31 cellular contexts compared by ENCODE assay signal in the genomic region with DNA sequence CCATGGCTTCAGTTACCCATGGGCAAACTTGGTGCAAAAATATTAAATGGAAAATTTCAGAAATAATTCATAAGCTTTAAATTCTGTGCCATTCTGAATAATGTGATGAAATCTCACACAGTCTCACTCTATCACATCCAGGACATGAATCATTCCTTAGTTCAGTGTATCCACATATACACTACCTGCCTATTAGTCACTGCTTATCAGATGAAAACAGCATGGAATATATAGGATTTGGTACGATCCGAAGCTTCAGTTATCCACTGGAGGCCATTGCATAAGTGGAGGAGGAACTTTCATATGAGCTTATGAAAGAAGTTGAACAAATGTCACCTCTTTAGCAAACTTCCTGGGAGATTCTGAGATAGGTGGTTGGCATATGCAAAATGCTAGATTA.
DNase-seq lines count a peak whose midpoint lies in the region; ATAC-seq and TF ChIP-seq lines count a peak whose summit lies in the region.
"Had no signal": no experiment of that assay in that cellular context is flagged by ENCODE, and none has a peak within 500 bp of the region (broad histone marks: within the 10 kb centered on the region; RNA-seq: fewer than 3 reads in every experiment).

No MANE protein-coding gene starts in this region.

- ATAC-seq in RWPE2 (ENCODE audit: low read depth): peak; percentile 95
- ATAC-seq in naive thymus-derived CD8-positive, alpha-beta T cell: no peak
- ATAC-seq: activated naive CD4-positive, alpha-beta T cell treated with anti-CD3 and anti-CD28 coated beads, Interleukin-2, amount 50 U/mL, for 72 hours; heart right ventricle; HepG2; right cardiac atrium had no signal

- peaks cover 68% of the 10 kb centered on the region for H3K36me3 Mint-ChIP-seq in MCF 10A (ENCODE audit: insufficient read depth, unreplicated experiment)
- H3K36me3 Mint-ChIP-seq in naive thymus-derived CD8-positive, alpha-beta T cell: peaks cover 0 to 82% (median 38%) of the 10 kb centered on the region in 3 donors

- H3K9me3 Mint-ChIP-seq in MCF 10A (ENCODE audit: unreplicated experiment): no peaks in the 10 kb centered on the region
- H3K9me3 Mint-ChIP-seq in naive thymus-derived CD8-positive, alpha-beta T cell: no peaks in the 10 kb centered on the region
- H3K9me3 Mint-ChIP-seq: activated CD4-positive, alpha-beta memory T cell treated with anti-CD3 and anti-CD28 coated beads, Interleukin-2, amount 10 ng/mL, durations not matched to agents 7 days and 5 days; activated naive CD4-positive, alpha-beta T cell treated with anti-CD3 and anti-CD28 coated beads, Interleukin-2, amount 50 U/mL, for 72 hours; activated T-helper 2 cell treated with anti-CD3 and anti-CD28 coated beads, Interferon-gamma antibody, Interleukin-2, Interleukin-4, amounts not matched to agents 10 μg/mL and 5 μg/mL and 100 μg/mL, durations not matched to agents 14 hours and 24 hours and 36 hours; CD4-positive, alpha-beta T cell; central memory CD8-positive, alpha-beta T cell had no signal

- BruUV-seq in MCF 10A (replicated peaks; lab: Mats Ljungman, UMichigan): no TSS peak

- CTCF ChIA-PET in MCF 10A (lab: Yijun Ruan, JAX): interaction anchor here (0.7 to 1.5 kb wide), 3 partner anchors 18 to 91 kb away, joined by 3 to 5 read pairs (median 3); a partner anchor contains a TSS

- no peaks in the 10 kb centered on the region for H3K4me1 ChIP-seq in breast epithelium
- H3K4me1 ChIP-seq in RWPE2 (ENCODE audit: insufficient read depth, poor library complexity, severe bottlenecking): peaks cover 19% of the 10 kb centered on the region
- H3K4me1 ChIP-seq: ascending aorta, Peyer's patch, thyroid gland, vagina had no signal

- H3K4me3 ChIP-seq in breast epithelium (no peak overlapping the region), RWPE2 (ENCODE audit: severe bottlenecking) (no peak overlapping the region), fibroblast of mammary gland (ENCODE audit: control insufficient read depth, low read depth, low read length) (no peak overlapping the region)
- H3K4me3 ChIP-seq: ascending aorta, heart right ventricle, Peyer's patch, stomach, thyroid gland, vagina had no signal

- intact Hi-C loops in MCF 10A (cut with micrococcal nuclease) (loop anchor here (2.0 kb wide), 1 partner anchor 85 kb away; a partner anchor contains a TSS), breast epithelium (cut with DNase I; ENCODE audit: low total_unique reads) (no loop called here)

- H3K36me3 ChIP-seq in breast epithelium: no peaks in the 10 kb centered on the region
- H3K36me3 ChIP-seq in RWPE2 (ENCODE audit: low read depth): peaks cover 66% of the 10 kb centered on the region

- H3K4me3 Mint-ChIP-seq in MCF 10A (ENCODE audit: unreplicated experiment): peak overlapping the region; percentile 18
- no peak overlapping the region for H3K4me3 Mint-ChIP-seq in naive thymus-derived CD8-positive, alpha-beta T cell
- H3K4me3 Mint-ChIP-seq: activated CD4-positive, alpha-beta memory T cell treated with anti-CD3 and anti-CD28 coated beads, Interleukin-2, amount 10 ng/mL, durations not matched to agents 7 days and 5 days; CD4-positive, alpha-beta T cell; central memory CD8-positive, alpha-beta T cell had no signal

- H3K27me3 Mint-ChIP-seq in MCF 10A (ENCODE audit: insufficient read depth, unreplicated experiment): no peaks in the 10 kb centered on the region
- H3K27me3 Mint-ChIP-seq in naive thymus-derived CD8-positive, alpha-beta T cell: no peaks in the 10 kb centered on the region
- H3K27me3 Mint-ChIP-seq: activated CD4-positive, alpha-beta memory T cell treated with anti-CD3 and anti-CD28 coated beads, Interleukin-2, amount 10 ng/mL, durations not matched to agents 7 days and 5 days; CD4-positive, alpha-beta T cell; central memory CD8-positive, alpha-beta T cell had no signal

- no peaks in the 10 kb centered on the region for H3K9me3 ChIP-seq in breast epithelium
- no peaks in the 10 kb centered on the region for H3K9me3 ChIP-seq in RWPE2 (ENCODE audit: severe bottlenecking)
- H3K9me3 ChIP-seq: ascending aorta, heart right ventricle, Peyer's patch, stomach, thyroid gland, vagina had no signal

- H3K27ac Mint-ChIP-seq in MCF 10A (ENCODE audit: low read depth, unreplicated experiment): peak overlapping the region; percentile 23
- peak overlapping the region in 1 of 10 donors; percentile 27 for H3K27ac Mint-ChIP-seq in naive thymus-derived CD8-positive, alpha-beta T cell
- H3K27ac Mint-ChIP-seq: activated CD4-positive, alpha-beta memory T cell treated with anti-CD3 and anti-CD28 coated beads, Interleukin-2, amount 10 ng/mL, durations not matched to agents 7 days and 5 days; activated T-helper 2 cell treated with anti-CD3 and anti-CD28 coated beads, Interferon-gamma antibody, Interleukin-2, Interleukin-4, amounts not matched to agents 10 μg/mL and 5 μg/mL and 100 μg/mL, durations not matched to agents 14 hours and 24 hours and 36 hours; CD4-positive, alpha-beta T cell had no signal

- no peak for TF ChIP-seq POLR2A in breast epithelium (IDR thresholded peaks at IDR 0.05)

- H3K27ac ChIP-seq in breast epithelium (no peak overlapping the region), RWPE2 (ENCODE audit: poor library complexity, severe bottlenecking) (peak overlapping the region; percentile 48)
- H3K27ac ChIP-seq: ascending aorta, heart right ventricle, HL-60, Peyer's patch, stomach, thyroid gland, vagina had no signal

- DNase-seq in MCF 10A (ENCODE audit: unreplicated experiment) (peak; percentile 85), breast epithelium (ENCODE audit: low spot score in 2 of 2) (no peak), RWPE2 (ENCODE audit: low spot score) (no peak), fibroblast of mammary gland (ENCODE audit: low read depth) (peak; percentile 9), epidermal melanocyte (ENCODE audit: insufficient read length, low spot score) (no peak), NOMO-1 treated with DMSO at 0.1 percent for 48 hours (lab: John Stamatoyannopoulos, UW; ENCODE audit: unreplicated experiment) (no peak)
- no peak for DNase-seq in activated CD4-positive, alpha-beta T cell treated with anti-CD3 and anti-CD28 coated beads, Interleukin-2, amount 50 U/mL, for 1 hour
- no peak for DNase-seq in naive thymus-derived CD8-positive, alpha-beta T cell
- DNase-seq: activated CD4-positive, alpha-beta memory T cell treated with anti-CD3 and anti-CD28 coated beads, Interleukin-2, amount 10 ng/mL, durations not matched to agents 7 days and 5 days; activated CD4-positive, CD25-positive, alpha-beta regulatory T cell treated with anti-CD3 and anti-CD28 coated beads, Interleukin-2, amount 50 U/mL, for 72 hours; activated CD8-positive, alpha-beta memory T cell treated with anti-CD3 and anti-CD28 coated beads, Interleukin-2, amount 50 U/mL, for 48 hours; AML-193; CD4-positive, alpha-beta T cell; foreskin melanocyte; heart right ventricle; NCI-H1048; NCI-H1694; NCI-H2171; NCI-H524; Peyer's patch; right cardiac atrium; stimulated activated CD4-positive, alpha-beta T cell treated with anti-CD3 and anti-CD28 coated beads, Interleukin-2, amount 100 ng/mL, for 24 hours; stomach; thyroid gland had no signal

- TF ChIP-seq CTCF in MCF 10A (IDR thresholded peaks at IDR 0.05; ENCODE audit: unreplicated experiment): no peak
- TF ChIP-seq CTCF in breast epithelium (IDR thresholded peaks at IDR 0.05): no peak
- no peak for TF ChIP-seq CTCF in RWPE2 (IDR thresholded peaks at IDR 0.05; ENCODE audit: poor library complexity, severe bottlenecking)
- no peak for TF ChIP-seq CTCF in fibroblast of mammary gland (conservative IDR thresholded peaks at IDR 0.05; ENCODE audit: control insufficient read depth, insufficient read depth, low read depth, low read length)

- H3K27me3 ChIP-seq in breast epithelium (no peaks in the 10 kb centered on the region), RWPE2 (ENCODE audit: insufficient read depth, poor library complexity, severe bottlenecking) (no peaks in the 10 kb centered on the region)
- H3K27me3 ChIP-seq: ascending aorta, heart right ventricle, Peyer's patch, stomach, thyroid gland, vagina had no signal

- POLR2A ChIA-PET in MCF 10A (lab: Yijun Ruan, JAX): interaction anchor here (0.6 to 8.0 kb wide), 17 partner anchors 8 to 464 kb away, joined by 3 to 101 read pairs (median 4); a partner anchor contains a TSS
- POLR2A ChIA-PET in naive thymus-derived CD8-positive, alpha-beta T cell (lab: Charles Lee): interaction anchor here (0.6 kb wide), 1 partner anchor 134 kb away, joined by 3 read pairs; no protein-coding TSS in a partner anchor

- H3K4me1 Mint-ChIP-seq in MCF 10A (ENCODE audit: insufficient read depth, unreplicated experiment): peaks cover 22% of the 10 kb centered on the region
- H3K4me1 Mint-ChIP-seq in naive thymus-derived CD8-positive, alpha-beta T cell: peaks cover 0 to 3% (median 0%) of the 10 kb centered on the region in 4 donors
- H3K4me1 Mint-ChIP-seq: central memory CD8-positive, alpha-beta T cell had no signal

Comparison
In these comparisons a context has a peak if more than half of its experiments do, and no peak if none do; other contexts are left out.
1. DNase-seq: peak in MCF 10A (single experiment) and fibroblast of mammary gland (single experiment); none in breast epithelium (0 of 2), RWPE2 (single experiment), epidermal melanocyte (single experiment), NOMO-1 treated with DMSO at 0.1 percent for 48 hours (single experiment), activated CD4-positive, alpha-beta T cell treated with anti-CD3 and anti-CD28 coated beads, Interleukin-2, amount 50 U/mL, for 1 hour (single experiment) and naive thymus-derived CD8-positive, alpha-beta T cell (0 of 10).